11 cellular contexts compared by ENCODE assay signal in genomic region chr18:62781893-62782292, GRCh38.
DNase-seq lines count a peak whose midpoint lies in the region; ATAC-seq, FAIRE-seq and TF ChIP-seq lines count a peak whose summit lies in the region.
"Had no signal": no experiment of that assay in that cellular context is flagged by ENCODE, and none has a peak within 500 bp of the region (broad histone marks: within the 10 kb centered on the region; RNA-seq: fewer than 3 reads in every experiment).

No MANE protein-coding gene starts in this region.

- H3K9me3 ChIP-seq in esophagus (ENCODE audit: control insufficient read depth in 2 of 2, insufficient read depth in 1 of 2, low read depth in 1 of 2, low read length in 1 of 2) (no peaks in the 10 kb centered on the region), gastrocnemius medialis (no peaks in the 10 kb centered on the region)

- DNase-seq in H54 (ENCODE audit: insufficient read length, low spot score) (no peak), NOMO-1 treated with DMSO at 0.1 percent for 48 hours (lab: John Stamatoyannopoulos, UW; ENCODE audit: unreplicated experiment) (peak; percentile 71), gastrocnemius medialis (peak; percentile 37 to 58), endothelial cell (ENCODE audit: low spot score) (no peak), Calu3 (no peak), NCI-H524 (lab: John Stamatoyannopoulos, UW) (no peak)
- no peak for DNase-seq in activated T-helper 2 cell treated with anti-CD3 and anti-CD28 coated beads, Interferon-gamma antibody, Interleukin-2, Interleukin-4, amounts not matched to agents 10 μg/mL and 5 μg/mL and 100 μg/mL, durations not matched to agents 14 hours and 24 hours and 36 hours (ENCODE audit: low spot score)

- in situ Hi-C loops in gastrocnemius medialis (cut with MboI; ENCODE audit: low sequenced_read_pairs in 4 of 4), result no loop called here

- H3K4me1 Mint-ChIP-seq in endothelial cell (ENCODE audit: unreplicated experiment) (peaks cover 58% of the 10 kb centered on the region), Calu3 (ENCODE audit: low read depth, unreplicated experiment) (peaks cover 25% of the 10 kb centered on the region)
- peaks cover 81% of the 10 kb centered on the region for H3K4me1 Mint-ChIP-seq in activated T-helper 2 cell treated with anti-CD3 and anti-CD28 coated beads, Interferon-gamma antibody, Interleukin-2, Interleukin-4, amounts not matched to agents 10 μg/mL and 5 μg/mL and 100 μg/mL, durations not matched to agents 14 hours and 24 hours and 36 hours (ENCODE audit: low read depth)

- H3K27me3 Mint-ChIP-seq in endothelial cell (ENCODE audit: unreplicated experiment) (no peaks in the 10 kb centered on the region), Calu3 (ENCODE audit: unreplicated experiment) (no peaks in the 10 kb centered on the region)
- no peaks in the 10 kb centered on the region for H3K27me3 Mint-ChIP-seq in activated T-helper 2 cell treated with anti-CD3 and anti-CD28 coated beads, Interferon-gamma antibody, Interleukin-2, Interleukin-4, amounts not matched to agents 10 μg/mL and 5 μg/mL and 100 μg/mL, durations not matched to agents 14 hours and 24 hours and 36 hours (ENCODE audit: low read depth)
- H3K27me3 Mint-ChIP-seq: memory B cell had no signal

- H3K27ac Mint-ChIP-seq in endothelial cell (ENCODE audit: unreplicated experiment) (no peak overlapping the region), Calu3 (ENCODE audit: unreplicated experiment) (no peak overlapping the region)
- H3K27ac Mint-ChIP-seq in activated T-helper 2 cell treated with anti-CD3 and anti-CD28 coated beads, Interferon-gamma antibody, Interleukin-2, Interleukin-4, amounts not matched to agents 10 μg/mL and 5 μg/mL and 100 μg/mL, durations not matched to agents 14 hours and 24 hours and 36 hours, result no peak overlapping the region
- H3K27ac Mint-ChIP-seq: memory B cell had no signal

- no peak overlapping the region for H3K4me3 ChIP-seq in esophagus (ENCODE audit: low read depth in 1 of 2, low read length in 2 of 2)
- H3K4me3 ChIP-seq in gastrocnemius medialis, result no peak overlapping the region
- H3K4me3 ChIP-seq: cardiac muscle cell had no signal

- H3K36me3 ChIP-seq in esophagus (ENCODE audit: control insufficient read depth in 2 of 2, insufficient read depth in 2 of 2, low read length in 1 of 2) (no peaks in the 10 kb centered on the region), gastrocnemius medialis (no peaks in the 10 kb centered on the region)
- H3K36me3 ChIP-seq: cardiac muscle cell had no signal

- peak; percentile 93 for FAIRE-seq in H54 (lab: Jason Lieb, UNC)

- no peak for TF ChIP-seq CTCF in gastrocnemius medialis (IDR thresholded peaks at IDR 0.05 in 4 of 5, conservative IDR thresholded peaks at IDR 0.05 in 1 of 5)
- TF ChIP-seq CTCF in endothelial cell (IDR thresholded peaks at IDR 0.05; ENCODE audit: unreplicated experiment), result no peak
- no peak for TF ChIP-seq CTCF in Calu3 (IDR thresholded peaks at IDR 0.05; ENCODE audit: unreplicated experiment)

- 34 to 67% methylated on average over 2 of the region's 2 CpGs for WGBS in esophagus, 2 donors

- BruUV-seq in Calu3 (replicated peaks; lab: Mats Ljungman, UMichigan), result no TSS peak

- peak overlapping the region; percentile 17 to 55 for H3K27ac ChIP-seq in esophagus (ENCODE audit: low read depth in 2 of 2, low read length in 1 of 2)
- no peak overlapping the region for H3K27ac ChIP-seq in gastrocnemius medialis
- H3K27ac ChIP-seq: cardiac muscle cell, VCaP had no signal

- CTCF ChIA-PET in Calu3 (lab: Charles Lee), result no interaction called here

- no peaks in the 10 kb centered on the region for H3K27me3 ChIP-seq in esophagus (ENCODE audit: control insufficient read depth in 1 of 2, insufficient read depth in 2 of 2, low read length in 2 of 2)
- no peaks in the 10 kb centered on the region for H3K27me3 ChIP-seq in gastrocnemius medialis
- H3K27me3 ChIP-seq: cardiac muscle cell had no signal

- peak; percentile 68 to 74 for ATAC-seq in gastrocnemius medialis

- H3K36me3 Mint-ChIP-seq in endothelial cell (ENCODE audit: low read depth, unreplicated experiment) (no peaks in the 10 kb centered on the region), Calu3 (ENCODE audit: insufficient read depth, unreplicated experiment) (no peaks in the 10 kb centered on the region)
- no peaks in the 10 kb centered on the region for H3K36me3 Mint-ChIP-seq in activated T-helper 2 cell treated with anti-CD3 and anti-CD28 coated beads, Interferon-gamma antibody, Interleukin-2, Interleukin-4, amounts not matched to agents 10 μg/mL and 5 μg/mL and 100 μg/mL, durations not matched to agents 14 hours and 24 hours and 36 hours (ENCODE audit: low read depth)
- H3K36me3 Mint-ChIP-seq: memory B cell had no signal

- intact Hi-C loops in gastrocnemius medialis (cut with DNase I; ENCODE audit: low total_unique reads) (loop anchor here (5.0 kb wide), 1 partner anchor 65 kb away; the partner anchor contains the start of gene PHLPP1), Calu3 (cut with micrococcal nuclease; ENCODE audit: unreplicated experiment) (no loop called here)
- intact Hi-C loops in activated T-helper 2 cell treated with anti-CD3 and anti-CD28 coated beads, Interferon-gamma antibody, Interleukin-2, Interleukin-4, amounts not matched to agents 10 μg/mL and 5 μg/mL and 100 μg/mL, durations not matched to agents 14 hours and 24 hours and 36 hours (cut with micrococcal nuclease), result loop anchor here (10.0 kb wide), 2 partner anchors 197 to 323 kb away; no protein-coding TSS in a partner anchor

- TF ChIP-seq POLR2A in H54 (IDR thresholded peaks at IDR 0.05; ENCODE audit: low read depth, low read length) (no peak), gastrocnemius medialis (IDR thresholded peaks at IDR 0.05) (no peak)

- H3K9me3 Mint-ChIP-seq in endothelial cell (ENCODE audit: unreplicated experiment) (no peaks in the 10 kb centered on the region), Calu3 (ENCODE audit: low read depth, unreplicated experiment) (no peaks in the 10 kb centered on the region)
- no peaks in the 10 kb centered on the region for H3K9me3 Mint-ChIP-seq in activated T-helper 2 cell treated with anti-CD3 and anti-CD28 coated beads, Interferon-gamma antibody, Interleukin-2, Interleukin-4, amounts not matched to agents 10 μg/mL and 5 μg/mL and 100 μg/mL, durations not matched to agents 14 hours and 24 hours and 36 hours
- H3K9me3 Mint-ChIP-seq: memory B cell had no signal

- H3K4me3 Mint-ChIP-seq in endothelial cell (ENCODE audit: unreplicated experiment), result no peak overlapping the region
- no peak overlapping the region for H3K4me3 Mint-ChIP-seq in Calu3 (ENCODE audit: low read depth, unreplicated experiment)
- no peak overlapping the region for H3K4me3 Mint-ChIP-seq in activated T-helper 2 cell treated with anti-CD3 and anti-CD28 coated beads, Interferon-gamma antibody, Interleukin-2, Interleukin-4, amounts not matched to agents 10 μg/mL and 5 μg/mL and 100 μg/mL, durations not matched to agents 14 hours and 24 hours and 36 hours (ENCODE audit: low read depth)
- H3K4me3 Mint-ChIP-seq: memory B cell had no signal

- no peaks in the 10 kb centered on the region for H3K4me1 ChIP-seq in esophagus (ENCODE audit: control insufficient read depth in 2 of 2, insufficient read depth in 2 of 2, low read length in 1 of 2)
- H3K4me1 ChIP-seq in gastrocnemius medialis, result peaks cover 11 to 16% of the 10 kb centered on the region in 2 donors

Comparison
In these comparisons a context has a peak if more than half of its experiments do, and no peak if none do; other contexts are left out.
1. DNase-seq: peak in NOMO-1 treated with DMSO at 0.1 percent for 48 hours (single experiment) and gastrocnemius medialis (2 of 2); none in H54 (single experiment), endothelial cell (single experiment), Calu3 (single experiment), activated T-helper 2 cell treated with anti-CD3 and anti-CD28 coated beads, Interferon-gamma antibody, Interleukin-2, Interleukin-4, amounts not matched to agents 10 μg/mL and 5 μg/mL and 100 μg/mL, durations not matched to agents 14 hours and 24 hours and 36 hours (single experiment) and NCI-H524 (0 of 2).
2. H3K27ac ChIP-seq: peak in esophagus (2 of 2); none in gastrocnemius medialis (0 of 4).